24 cellular contexts compared by ENCODE assay signal in the genomic region with DNA sequence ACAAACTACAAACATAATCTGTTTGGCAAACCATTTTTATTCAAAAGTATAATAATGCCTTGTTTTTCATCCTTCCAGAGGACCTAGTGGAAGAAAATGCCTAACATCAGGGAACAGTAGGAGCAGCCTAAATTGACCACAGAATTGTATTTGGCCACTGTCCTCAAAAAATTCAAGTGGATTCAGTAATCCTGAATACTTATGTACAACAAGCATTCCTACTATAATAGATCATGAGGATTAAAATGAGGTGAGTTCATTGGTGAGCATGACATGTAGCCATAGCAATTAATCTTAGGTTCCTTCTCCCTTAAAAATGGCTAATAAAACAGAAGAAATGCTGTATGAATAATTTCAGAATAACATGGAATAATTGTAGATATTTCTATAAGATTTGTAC.
DNase-seq lines count a peak whose midpoint lies in the region; ATAC-seq and TF ChIP-seq lines count a peak whose summit lies in the region.
"Had no signal": no experiment of that assay in that cellular context is flagged by ENCODE, and none has a peak within 500 bp of the region (broad histone marks: within the 10 kb centered on the region; RNA-seq: fewer than 3 reads in every experiment).

No MANE protein-coding gene starts in this region.

- peaks cover 21% of the 10 kb centered on the region for H3K4me1 ChIP-seq in adipocyte (ENCODE audit: control insufficient read depth, insufficient read depth, low read length)
- H3K4me1 ChIP-seq: prostate gland had no signal

- TF ChIP-seq CTCF in fibroblast of the aortic adventitia (IDR thresholded peaks at IDR 0.05; ENCODE audit: insufficient read depth, low read length): no peak
- no peak for TF ChIP-seq CTCF in retinal pigment epithelial cell (conservative IDR thresholded peaks at IDR 0.05; ENCODE audit: low read depth, low read length)

- H3K4me3 ChIP-seq in adipocyte (ENCODE audit: low read length) (no peak overlapping the region), fibroblast of the aortic adventitia (ENCODE audit: low read depth, low read length) (no peak overlapping the region), retinal pigment epithelial cell (ENCODE audit: low read length) (no peak overlapping the region)
- H3K4me3 ChIP-seq: BLaER1 treated with 17β-estradiol and CSF1 and Interleukin-3, amounts not matched to agents 10 nM and 100 nM; hepatocyte; neural progenitor cell; prostate gland; tibial nerve had no signal

- H3K9ac ChIP-seq in adipocyte (ENCODE audit: low read length): no peak overlapping the region
- H3K9ac ChIP-seq: BLaER1 treated with 17β-estradiol and CSF1 and Interleukin-3, amounts not matched to agents 10 nM and 100 nM; neural progenitor cell; SK-N-SH had no signal

- no peaks in the 10 kb centered on the region for H3K9me3 ChIP-seq in adipocyte (ENCODE audit: control insufficient read depth, low read length)
- H3K9me3 ChIP-seq: BLaER1 treated with 17β-estradiol and CSF1 and Interleukin-3, amounts not matched to agents 10 nM and 100 nM; prostate gland; SK-N-SH; tibial nerve had no signal

- ATAC-seq in GM18868 (IDR thresholded peaks at IDR 0.05; ENCODE audit: unreplicated experiment): no peak
- no peak for ATAC-seq in HG02870 (IDR thresholded peaks at IDR 0.05; ENCODE audit: unreplicated experiment)
- ATAC-seq in GM19324 (IDR thresholded peaks at IDR 0.05; ENCODE audit: low FRiP score, unreplicated experiment): no peak
- ATAC-seq: activated naive CD8-positive, alpha-beta T cell treated with anti-CD3 and anti-CD28 coated beads, Interleukin-2, amount 50 U/mL, for 24 hours had no signal

- DNase-seq in EL: peak; percentile 13
- DNase-seq in adipocyte (ENCODE audit: low read depth): peak; percentile 34
- DNase-seq in fibroblast of the aortic adventitia (ENCODE audit: low read depth): peak; percentile 32
- peak; percentile 61 for DNase-seq in retinal pigment epithelial cell (ENCODE audit: low read depth)
- no peak for DNase-seq in stimulated activated CD8-positive, alpha-beta memory T cell treated with anti-CD3 and anti-CD28 coated beads, Interleukin-4, amount 100 ng/mL, for 48 hours
- DNase-seq: activated B cell treated with CpG ODN at 0.5 μM for 24 hours; activated CD4-positive, alpha-beta T cell treated with anti-CD3 and anti-CD28 coated beads, Interleukin-2, amount 50 U/mL, for 48 hours; activated gamma-delta T cell; activated naive CD8-positive, alpha-beta T cell treated with anti-CD3 and anti-CD28 coated beads, Interleukin-2, amount 50 U/mL, for 24 hours; H9; NCI-H1436 treated with DMSO at 0.1 percent for 48 hours; NCI-H510A treated with DMSO at 0.1 percent for 48 hours; SK-N-SH; small intestine; stimulated activated CD4-positive, alpha-beta T cell treated with anti-CD3 and anti-CD28 coated beads, Interleukin-2, amount 100 ng/mL, for 48 hours; stimulated activated naive CD4-positive, alpha-beta T cell had no signal

- H3K36me3 ChIP-seq in adipocyte (ENCODE audit: control insufficient read depth, insufficient read depth, low read length, severe bottlenecking): no peaks in the 10 kb centered on the region
- H3K36me3 ChIP-seq: BLaER1 treated with 17β-estradiol and CSF1 and Interleukin-3, amounts not matched to agents 10 nM and 100 nM; neural progenitor cell; prostate gland; tibial nerve had no signal

- H3K27me3 ChIP-seq in adipocyte (replicated peaks; ENCODE audit: control insufficient read depth, insufficient read depth, low read length): peaks cover 35% of the 10 kb centered on the region
- H3K27me3 ChIP-seq: hepatocyte, neural progenitor cell, tibial nerve had no signal
